Comparison of ENCODE assay signal across 12 cellular contexts in genomic region chr17:34241062-34241461, GRCh38. TPM values are rescaled to one million over a fixed set of nuclear protein-coding genes. Genes with fewer than 3 reads are reported as not detected.
DNase-seq lines count a peak whose midpoint lies in the region; ATAC-seq and TF ChIP-seq lines count a peak whose summit lies in the region.
"Had no signal": no experiment of that assay in that cellular context is flagged by ENCODE, and none has a peak within 500 bp of the region (broad histone marks: within the 10 kb centered on the region; RNA-seq: fewer than 3 reads in every experiment).

No MANE protein-coding gene starts in this region.

- H3K4me3 ChIP-seq in esophagus muscularis mucosa (no peak overlapping the region), tibial nerve (no peak overlapping the region)
- H3K4me3 ChIP-seq: prostate gland had no signal

- no peak for ATAC-seq in GM19395 (IDR thresholded peaks at IDR 0.05; ENCODE audit: unreplicated experiment)
- no peak for ATAC-seq in activated T-cell treated with anti-CD3 and anti-CD28 coated beads, Interleukin-2, amount 50 U/mL, for 72 hours (replicated peaks in 1 of 2)

- H3K27ac Mint-ChIP-seq in activated T-cell treated with anti-CD3 and anti-CD28 coated beads, Interleukin-2, amount 50 U/mL, for 72 hours, result no peak overlapping the region
- H3K27ac Mint-ChIP-seq: activated naive CD8-positive, alpha-beta T cell treated with anti-CD3 and anti-CD28 coated beads for 36 hours; memory B cell had no signal

- H3K36me3 Mint-ChIP-seq in activated T-cell treated with anti-CD3 and anti-CD28 coated beads, Interleukin-2, amount 50 U/mL, for 72 hours (ENCODE audit: insufficient read depth in 2 of 2), result no peaks in the 10 kb centered on the region
- H3K36me3 Mint-ChIP-seq: activated naive CD8-positive, alpha-beta T cell treated with anti-CD3 and anti-CD28 coated beads for 36 hours; memory B cell had no signal

- H3K36me3 ChIP-seq in esophagus muscularis mucosa, result no peaks in the 10 kb centered on the region
- no peaks in the 10 kb centered on the region for H3K36me3 ChIP-seq in tibial nerve
- H3K36me3 ChIP-seq: prostate gland had no signal

- WGBS in esophagus muscularis mucosa, result 19% methylated on average over 4 of the region's 4 CpGs
- WGBS in tibial nerve, 2 donors, result 13 to 14% methylated on average over 4 of the region's 4 CpGs

- no peak overlapping the region for H3K4me3 Mint-ChIP-seq in activated T-cell treated with anti-CD3 and anti-CD28 coated beads, Interleukin-2, amount 50 U/mL, for 72 hours
- H3K4me3 Mint-ChIP-seq: activated naive CD8-positive, alpha-beta T cell treated with anti-CD3 and anti-CD28 coated beads for 36 hours; memory B cell had no signal

- H3K27me3 ChIP-seq in esophagus muscularis mucosa, result no peaks in the 10 kb centered on the region
- no peaks in the 10 kb centered on the region for H3K27me3 ChIP-seq in tibial nerve

- TF ChIP-seq POLR2A in esophagus muscularis mucosa (IDR thresholded peaks at IDR 0.05; ENCODE audit: low read depth) (no peak), tibial nerve (IDR thresholded peaks at IDR 0.05) (no peak)

- H3K9me3 Mint-ChIP-seq in activated T-cell treated with anti-CD3 and anti-CD28 coated beads, Interleukin-2, amount 50 U/mL, for 72 hours, result no peaks in the 10 kb centered on the region
- H3K9me3 Mint-ChIP-seq: activated naive CD8-positive, alpha-beta T cell treated with anti-CD3 and anti-CD28 coated beads for 36 hours; memory B cell had no signal

- no peaks in the 10 kb centered on the region for H3K4me1 Mint-ChIP-seq in activated T-cell treated with anti-CD3 and anti-CD28 coated beads, Interleukin-2, amount 50 U/mL, for 72 hours (ENCODE audit: low read depth)
- H3K4me1 Mint-ChIP-seq: activated naive CD8-positive, alpha-beta T cell treated with anti-CD3 and anti-CD28 coated beads for 36 hours had no signal

- H3K9me3 ChIP-seq in esophagus muscularis mucosa (no peaks in the 10 kb centered on the region), tibial nerve (no peaks in the 10 kb centered on the region)
- H3K9me3 ChIP-seq: prostate gland had no signal

- DNase-seq in MV-4-11 (lab: John Stamatoyannopoulos, UW) (peak; percentile 42), esophagus muscularis mucosa (ENCODE audit: extremely low spot score) (no peak), medulla oblongata (ENCODE audit: extremely low spot score) (peak; percentile 78), tibial nerve (ENCODE audit: low spot score in 2 of 2) (peak in 1 of 2 donors; percentile 30), DMS53 treated with DMSO at 0.1 percent for 48 hours (lab: John Stamatoyannopoulos, UW; ENCODE audit: unreplicated experiment) (no peak)
- DNase-seq in activated T-cell treated with anti-CD3 and anti-CD28 coated beads, Interleukin-2, amount 50 U/mL, for 72 hours, result no peak
- DNase-seq: activated naive CD8-positive, alpha-beta T cell treated with anti-CD3 and anti-CD28 coated beads for 36 hours had no signal

- intact Hi-C loops in esophagus muscularis mucosa (cut with DNase I), result no loop called here

- H3K4me1 ChIP-seq in esophagus muscularis mucosa, result peaks cover 54 to 71% (median 68%) of the 10 kb centered on the region in 4 donors
- peaks cover 0 to 75% (median 45%) of the 10 kb centered on the region in 4 donors for H3K4me1 ChIP-seq in tibial nerve
- H3K4me1 ChIP-seq: prostate gland had no signal

- TF ChIP-seq CTCF in esophagus muscularis mucosa (IDR thresholded peaks at IDR 0.05) (no peak), tibial nerve (IDR thresholded peaks at IDR 0.05) (no peak)

- TF ChIP-seq EP300 in esophagus muscularis mucosa (IDR thresholded peaks at IDR 0.05), result no peak
- peak in 1 of 2 donors; percentile 45 for TF ChIP-seq EP300 in tibial nerve (IDR thresholded peaks at IDR 0.05)

- H3K27ac ChIP-seq in esophagus muscularis mucosa (replicated peaks in 1 of 4), result peak overlapping the region in 3 of 4 donors; percentile 2 to 50 (median 29)
- peak overlapping the region in 3 of 4 donors; percentile 7 to 68 (median 25) for H3K27ac ChIP-seq in tibial nerve
- H3K27ac ChIP-seq: prostate gland, RWPE1 had no signal

- peaks cover 7% of the 10 kb centered on the region for H3K27me3 Mint-ChIP-seq in activated T-cell treated with anti-CD3 and anti-CD28 coated beads, Interleukin-2, amount 50 U/mL, for 72 hours (ENCODE audit: low read depth)
- H3K27me3 Mint-ChIP-seq: memory B cell had no signal

RNA-seq across cellular contexts. Expression of gene CCL2, which starts 14.0 kb away (rescaled TPM):
- total RNA-seq in esophagus muscularis mucosa, result 100 to 1,000 TPM in 1 of 4 donors, 10 to 100 TPM in 2, 1 to 10 TPM in 1; 7.1 to 514 (median 20.8) TPM
- total RNA-seq in tibial nerve, result 100 to 1,000 TPM in 1 of 4 donors, 10 to 100 TPM in 3; 34.7 to 185 (median 43.6) TPM
- total RNA-seq in activated T-cell treated with anti-CD3 and anti-CD28 coated beads, Interleukin-2, amount 50 U/mL, for 72 hours, result 1 to 10 TPM in 1 of 2 donors, not detected in 1; 1.2 TPM
- total RNA-seq: activated naive CD8-positive, alpha-beta T cell treated with anti-CD3 and anti-CD28 coated beads for 36 hours had no signal

RNA-seq across cellular contexts. Expression of gene CCL7, which starts 29.0 kb away (rescaled TPM):
- total RNA-seq in esophagus muscularis mucosa, result under 1 TPM in 1 of 4 donors, not detected in 3; 0.83 TPM
- total RNA-seq in tibial nerve, result not detected
- not detected for total RNA-seq in activated T-cell treated with anti-CD3 and anti-CD28 coated beads, Interleukin-2, amount 50 U/mL, for 72 hours
- total RNA-seq: activated naive CD8-positive, alpha-beta T cell treated with anti-CD3 and anti-CD28 coated beads for 36 hours; glomerular endothelial cell; prostate gland had no signal

RNA-seq across cellular contexts. Expression of gene CCL11, which starts 44.5 kb away (rescaled TPM):
- total RNA-seq in esophagus muscularis mucosa (1 to 10 TPM; 2.0 to 8.8 (median 6.6) TPM), tibial nerve (1 to 10 TPM in 1 of 4 donors, not detected in 3; 3.9 TPM)
- not detected for total RNA-seq in activated T-cell treated with anti-CD3 and anti-CD28 coated beads, Interleukin-2, amount 50 U/mL, for 72 hours
- total RNA-seq: activated naive CD8-positive, alpha-beta T cell treated with anti-CD3 and anti-CD28 coated beads for 36 hours; glomerular endothelial cell had no signal

Comparison
In these comparisons a context has a peak if more than half of its experiments do, and no peak if none do; other contexts are left out.
1. DNase-seq: peak in MV-4-11 (single experiment) and medulla oblongata (single experiment); none in esophagus muscularis mucosa (single experiment), DMS53 treated with DMSO at 0.1 percent for 48 hours (single experiment) and activated T-cell treated with anti-CD3 and anti-CD28 coated beads, Interleukin-2, amount 50 U/mL, for 72 hours (0 of 2).